Comparison of ENCODE assay signal across 18 cellular contexts in the genomic region with DNA sequence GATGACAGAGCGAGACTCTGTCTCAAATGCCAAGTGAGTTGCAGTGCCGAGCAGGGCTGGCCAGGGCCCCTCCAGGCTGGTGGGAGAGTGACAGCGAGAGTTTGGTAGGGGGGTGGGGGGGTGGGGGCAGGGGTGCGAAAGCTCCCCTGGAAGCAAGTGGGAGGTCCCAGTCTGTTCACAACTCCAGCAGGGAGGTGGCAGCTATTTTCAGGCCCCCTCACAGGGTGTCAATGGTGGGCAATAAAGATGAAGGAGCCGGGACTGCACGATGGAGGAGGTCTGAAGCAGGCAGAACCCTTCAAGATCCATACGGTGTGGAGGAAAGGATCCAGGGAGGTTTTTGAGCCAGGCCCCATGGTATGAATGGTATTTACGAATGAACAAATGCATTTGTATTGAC.
DNase-seq lines count a peak whose midpoint lies in the region; TF ChIP-seq lines count a peak whose summit lies in the region.
"Had no signal": no experiment of that assay in that cellular context is flagged by ENCODE, and none has a peak within 500 bp of the region (broad histone marks: within the 10 kb centered on the region; RNA-seq: fewer than 3 reads in every experiment).

No MANE protein-coding gene starts in this region.

- H2AFZ ChIP-seq in osteoblast (ENCODE audit: low read length), result no peak overlapping the region

- no peaks in the 10 kb centered on the region for H4K20me1 ChIP-seq in osteoblast (ENCODE audit: insufficient read depth, low read length)
- H4K20me1 ChIP-seq: BLaER1 treated with 17β-estradiol and CSF1 and Interleukin-3, amounts not matched to agents 10 nM and 100 nM had no signal

- DNase-seq in H7 (peak; percentile 56), ecto neural progenitor cell (ENCODE audit: low spot score) (peak; percentile 43), osteoblast (ENCODE audit: insufficient read length, low spot score, missing footprints) (peak; percentile 27), GM10248 (ENCODE audit: extremely low spot score) (no peak)
- DNase-seq in activated effector memory CD4-positive, alpha-beta T cell treated with anti-CD3 and anti-CD28 coated beads, Interleukin-2, amount 50 U/mL, for 16 hours, result no peak
- no peak for DNase-seq in activated T-cell treated with anti-CD3 and anti-CD28 coated beads, Interleukin-2, amount 50 U/mL, for 48 hours
- DNase-seq: AML-193; Caco-2; Calu3; CD4-positive, alpha-beta T cell; CD8-positive, alpha-beta T cell; DMS79 treated with DMSO at 0.1 percent for 48 hours; GF-D8 had no signal

- H3K4me3 ChIP-seq in H7 (ENCODE audit: insufficient read depth, low read depth, low read length), result no peak overlapping the region
- H3K4me3 ChIP-seq in osteoblast (ENCODE audit: insufficient read depth, low read length), result no peak overlapping the region
- H3K4me3 ChIP-seq: A549; BLaER1 treated with 17β-estradiol and CSF1 and Interleukin-3, amounts not matched to agents 10 nM and 100 nM; GM12878 had no signal

- no peaks in the 10 kb centered on the region for H3K9me3 ChIP-seq in osteoblast (ENCODE audit: low read depth, low read length)
- H3K9me3 ChIP-seq: A549 had no signal

- no peaks in the 10 kb centered on the region for H3K27me3 ChIP-seq in H7 (ENCODE audit: control insufficient read depth, insufficient read depth, low read length)
- H3K27me3 ChIP-seq in osteoblast (ENCODE audit: insufficient read depth, low read length), result peaks cover 2% of the 10 kb centered on the region
- H3K27me3 ChIP-seq: BLaER1 treated with 17β-estradiol and CSF1 and Interleukin-3, amounts not matched to agents 10 nM and 100 nM had no signal

- TF ChIP-seq CTCF in osteoblast (IDR thresholded peaks at IDR 0.05; ENCODE audit: extremely low read depth, low read depth, low read length), result no peak
- no peak for TF ChIP-seq CTCF in GM10248 (IDR thresholded peaks at IDR 0.05; ENCODE audit: control extremely low read depth, extremely low read depth, low read depth, missing control alignments)

- CTCF ChIA-PET in GM10248 (lab: Yijun Ruan, JAX), result interaction anchor here (1.2 kb wide), 1 partner anchor 10 kb away, joined by 3 read pairs; no protein-coding TSS in a partner anchor

- H3K4me1 ChIP-seq in osteoblast (ENCODE audit: insufficient read depth, low read length), result no peaks in the 10 kb centered on the region
- H3K4me1 ChIP-seq: A549, Caco-2 had no signal

- H3K4me2 ChIP-seq in osteoblast (ENCODE audit: insufficient read depth, low read length), result no peak overlapping the region
- H3K4me2 ChIP-seq: A549; BLaER1 treated with 17β-estradiol and CSF1 and Interleukin-3, amounts not matched to agents 10 nM and 100 nM had no signal

- no peak overlapping the region for H3K27ac ChIP-seq in osteoblast (ENCODE audit: low read depth, low read length)
- H3K27ac ChIP-seq: 22Rv1; A549; BLaER1 treated with 17β-estradiol and CSF1 and Interleukin-3, amounts not matched to agents 10 nM and 100 nM; C4-2B had no signal

- POLR2A ChIA-PET in GM10248 (lab: Yijun Ruan, JAX), result no interaction called here

- H3K36me3 ChIP-seq in H7 (replicated peaks; ENCODE audit: control insufficient read depth, insufficient read depth, low read length) (no peaks in the 10 kb centered on the region), osteoblast (ENCODE audit: insufficient read depth, low read length) (no peaks in the 10 kb centered on the region)
- H3K36me3 ChIP-seq: BLaER1 treated with 17β-estradiol and CSF1 and Interleukin-3, amounts not matched to agents 10 nM and 100 nM had no signal

- no peaks in the 10 kb centered on the region for H3K79me2 ChIP-seq in osteoblast (ENCODE audit: insufficient read depth, low read length)

Comparison
In these comparisons a context has a peak if more than half of its experiments do, and no peak if none do; other contexts are left out.
1. DNase-seq: peak in H7 (single experiment), ecto neural progenitor cell (single experiment) and osteoblast (single experiment); none in GM10248 (single experiment), activated effector memory CD4-positive, alpha-beta T cell treated with anti-CD3 and anti-CD28 coated beads, Interleukin-2, amount 50 U/mL, for 16 hours (single experiment) and activated T-cell treated with anti-CD3 and anti-CD28 coated beads, Interleukin-2, amount 50 U/mL, for 48 hours (0 of 2).